9 cellular contexts compared by ENCODE assay signal in genomic region chr22:39528080-39528661, GRCh38. TPM values are rescaled to one million over a fixed set of nuclear protein-coding genes. Genes with fewer than 3 reads are reported as not detected.
DNase-seq lines count a peak whose midpoint lies in the region; ATAC-seq and TF ChIP-seq lines count a peak whose summit lies in the region.
"Had no signal": no experiment of that assay in that cellular context is flagged by ENCODE, and none has a peak within 500 bp of the region (broad histone marks: within the 10 kb centered on the region; RNA-seq: fewer than 3 reads in every experiment).

No MANE protein-coding gene starts in this region.

- H3K27ac Mint-ChIP-seq in activated CD4-positive, alpha-beta memory T cell treated with anti-CD3 and anti-CD28 coated beads, Interleukin-2, amount 10 ng/mL, durations not matched to agents 7 days and 5 days, result peak overlapping the region; percentile 69

- H3K4me1 Mint-ChIP-seq in activated CD4-positive, alpha-beta memory T cell treated with anti-CD3 and anti-CD28 coated beads, Interleukin-2, amount 10 ng/mL, durations not matched to agents 7 days and 5 days, result peaks cover 86% of the 10 kb centered on the region

- H3K4me3 Mint-ChIP-seq in activated CD4-positive, alpha-beta memory T cell treated with anti-CD3 and anti-CD28 coated beads, Interleukin-2, amount 10 ng/mL, durations not matched to agents 7 days and 5 days, result peak overlapping the region; percentile 43

- no peaks in the 10 kb centered on the region for H3K9me3 Mint-ChIP-seq in activated CD4-positive, alpha-beta memory T cell treated with anti-CD3 and anti-CD28 coated beads, Interleukin-2, amount 10 ng/mL, durations not matched to agents 7 days and 5 days

- peak overlapping the region; percentile 22 for H3K9ac ChIP-seq in mucosa of stomach (ENCODE audit: low read length)

- no peaks in the 10 kb centered on the region for H3K9me3 ChIP-seq in HEK293 (ENCODE audit: control insufficient read depth, insufficient read depth, low read depth, low read length)
- no peaks in the 10 kb centered on the region for H3K9me3 ChIP-seq in mucosa of stomach (ENCODE audit: control insufficient read depth, low read length)

- H3K4me3 ChIP-seq in HEK293 (ENCODE audit: low read depth, low read length), result no peak overlapping the region
- H3K4me3 ChIP-seq in mucosa of stomach (ENCODE audit: low read length), result no peak overlapping the region

- H3K36me3 ChIP-seq in HEK293 (ENCODE audit: control insufficient read depth in 2 of 2, insufficient read depth in 1 of 2, low read length in 2 of 2), result peaks cover 11 to 70% of the 10 kb centered on the region in 2 experiments; a peak in 2 of 3 replicates
- peaks cover 21% of the 10 kb centered on the region for H3K36me3 ChIP-seq in mucosa of stomach (ENCODE audit: control insufficient read depth, insufficient read depth, low read length)

- no peak for ATAC-seq in HG02571 (IDR thresholded peaks at IDR 0.05; ENCODE audit: unreplicated experiment)
- no peak for ATAC-seq in HG03097 (IDR thresholded peaks at IDR 0.05; ENCODE audit: low FRiP score, unreplicated experiment)

- H3K27me3 ChIP-seq in mucosa of stomach (ENCODE audit: control insufficient read depth, insufficient read depth, low read length), result no peaks in the 10 kb centered on the region

- peak overlapping the region; percentile 85 for H3K27ac ChIP-seq in C4-2B
- H3K27ac ChIP-seq in HEK293 (ENCODE audit: extremely low read depth, low read depth, low read length), result peak overlapping the region; percentile 38

- H3K36me3 Mint-ChIP-seq in activated CD4-positive, alpha-beta memory T cell treated with anti-CD3 and anti-CD28 coated beads, Interleukin-2, amount 10 ng/mL, durations not matched to agents 7 days and 5 days (ENCODE audit: low read depth), result peaks cover 73% of the 10 kb centered on the region

- H3K4me1 ChIP-seq in HEK293 (ENCODE audit: control insufficient read depth, insufficient read depth, low read length) (peaks cover 14% of the 10 kb centered on the region), mucosa of stomach (ENCODE audit: control insufficient read depth, insufficient read depth, low read length) (peaks cover 57% of the 10 kb centered on the region)

- CTCF ChIA-PET in HEK293 (lab: Yijun Ruan, JAX), result interaction anchor here (0.6 to 13.7 kb wide), 21 partner anchors 12 to 1091 kb away, joined by 3 to 380 read pairs (median 5); partner anchors contain the start of genes APOBEC3C and MIEF1
- CTCF ChIA-PET in activated CD4-positive, alpha-beta memory T cell treated with anti-CD3 and anti-CD28 coated beads, Interleukin-2, amount 10 ng/mL, durations not matched to agents 7 days and 5 days (lab: Charles Lee), result interaction anchor here (0.8 to 7.5 kb wide), 16 partner anchors 8 to 760 kb away, joined by 3 to 210 read pairs (median 6); partner anchors contain the start of genes ATF4, MIEF1 and RPL3

- TF ChIP-seq CTCF in C4-2B (conservative IDR thresholded peaks at IDR 0.05) (no peak), HEK293 (tag by site-specific recombination; IDR thresholded peaks at IDR 0.05) (no peak)

- POLR2A ChIA-PET in HEK293 (lab: Yijun Ruan, JAX), result interaction anchor here (0.6 to 6.1 kb wide), 16 partner anchors 8 to 357 kb away, joined by 3 to 113 read pairs (median 4); partner anchors contain the start of genes ATF4, MIEF1 and RPL3
- POLR2A ChIA-PET in activated CD4-positive, alpha-beta memory T cell treated with anti-CD3 and anti-CD28 coated beads, Interleukin-2, amount 10 ng/mL, durations not matched to agents 7 days and 5 days (lab: Charles Lee), result interaction anchor here (1.0 to 11.3 kb wide), 9 partner anchors 6 to 516 kb away, joined by 4 to 121 read pairs (median 17); partner anchors contain the start of genes ATF4, MIEF1 and RPL3

- no peak for DNase-seq in activated CD4-positive, alpha-beta memory T cell treated with anti-CD3 and anti-CD28 coated beads, Interleukin-2, amount 10 ng/mL, durations not matched to agents 7 days and 5 days
- DNase-seq in NCI-H226, result no peak
- no peak for DNase-seq in amniotic stem cell (lab: John Stamatoyannopoulos, UW)
- DNase-seq: stimulated activated CD4-positive, alpha-beta T cell treated with anti-CD3 and anti-CD28 coated beads, Interleukin-1b, Interleukin-23, amount 100 ng/mL, for 48 hours had no signal

- no peaks in the 10 kb centered on the region for H3K27me3 Mint-ChIP-seq in activated CD4-positive, alpha-beta memory T cell treated with anti-CD3 and anti-CD28 coated beads, Interleukin-2, amount 10 ng/mL, durations not matched to agents 7 days and 5 days

TF ChIP-seq in HEK293, 187 proteins besides CTCF, POLR2A, EP300 and RAD21:
- peak; percentile 31; the same call in 1 of the 2 replicates for TF ChIP-seq ZNF341 (tag by site-specific recombination; IDR thresholded peaks at IDR 0.05; ENCODE audit: low read depth)
- peak; percentile 23; the same call in 1 of the 2 replicates for TF ChIP-seq GLIS1 (tag by site-specific recombination; IDR thresholded peaks at IDR 0.05)
- no peak for TF ChIP-seq ZNF560 (tag by site-specific recombination; IDR thresholded peaks at IDR 0.05; ENCODE audit: borderline replicate concordance)
- TF ChIP-seq, protein P1, sequence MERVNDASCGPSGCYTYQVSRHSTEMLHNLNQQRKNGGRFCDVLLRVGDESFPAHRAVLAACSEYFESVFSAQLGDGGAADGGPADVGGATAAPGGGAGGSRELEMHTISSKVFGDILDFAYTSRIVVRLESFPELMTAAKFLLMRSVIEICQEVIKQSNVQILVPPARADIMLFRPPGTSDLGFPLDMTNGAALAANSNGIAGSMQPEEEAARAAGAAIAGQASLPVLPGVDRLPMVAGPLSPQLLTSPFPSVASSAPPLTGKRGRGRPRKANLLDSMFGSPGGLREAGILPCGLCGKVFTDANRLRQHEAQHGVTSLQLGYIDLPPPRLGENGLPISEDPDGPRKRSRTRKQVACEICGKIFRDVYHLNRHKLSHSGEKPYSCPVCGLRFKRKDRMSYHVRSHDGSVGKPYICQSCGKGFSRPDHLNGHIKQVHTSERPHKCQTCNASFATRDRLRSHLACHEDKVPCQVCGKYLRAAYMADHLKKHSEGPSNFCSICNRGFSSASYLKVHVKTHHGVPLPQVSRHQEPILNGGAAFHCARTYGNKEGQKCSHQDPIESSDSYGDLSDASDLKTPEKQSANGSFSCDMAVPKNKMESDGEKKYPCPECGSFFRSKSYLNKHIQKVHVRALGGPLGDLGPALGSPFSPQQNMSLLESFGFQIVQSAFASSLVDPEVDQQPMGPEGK (tag by site-specific recombination; IDR thresholded peaks at IDR 0.05), result 0 out of 2 replicates have a peak, but pooled peaks have one; percentile 31
- no peak for TF ChIP-seq ZNF426 (tag by site-specific recombination; IDR thresholded peaks at IDR 0.05)
- TF ChIP-seq PRDM10 (tag by site-specific recombination; IDR thresholded peaks at IDR 0.05), result peak; percentile 40
- no peak for TF ChIP-seq ZNF398 (tag by site-specific recombination; IDR thresholded peaks at IDR 0.05)

RNA-seq across cellular contexts. Expression of gene RPS19BP1, which starts 4.4 kb away (rescaled TPM):
- 10 to 100 TPM; 54.3 to 60.7 TPM for total RNA-seq in activated CD4-positive, alpha-beta memory T cell treated with anti-CD3 and anti-CD28 coated beads, Interleukin-2, amount 10 ng/mL, durations not matched to agents 7 days and 5 days

RNA-seq across cellular contexts. Expression of gene ATF4, which starts 7.8 kb away (rescaled TPM):
- 100 to 1,000 TPM; 456 to 460 TPM for total RNA-seq in activated CD4-positive, alpha-beta memory T cell treated with anti-CD3 and anti-CD28 coated beads, Interleukin-2, amount 10 ng/mL, durations not matched to agents 7 days and 5 days

RNA-seq across cellular contexts. Expression of gene MIEF1, which starts 26.1 kb away (rescaled TPM):
- total RNA-seq in activated CD4-positive, alpha-beta memory T cell treated with anti-CD3 and anti-CD28 coated beads, Interleukin-2, amount 10 ng/mL, durations not matched to agents 7 days and 5 days, result 10 to 100 TPM; 32.4 to 32.6 TPM

RNA-seq across cellular contexts. Expression of gene CACNA1I, which starts 42.4 kb away (rescaled TPM):
- 1 to 10 TPM; 8.7 to 8.8 TPM for total RNA-seq in activated CD4-positive, alpha-beta memory T cell treated with anti-CD3 and anti-CD28 coated beads, Interleukin-2, amount 10 ng/mL, durations not matched to agents 7 days and 5 days
